ENCODE assay signal across 1 cellular context in genomic region chr15:89320200-89320599, GRCh38.
TF ChIP-seq lines count a peak whose summit lies in the region.

No MANE protein-coding gene starts in this region.

TF ChIP-seq in IMR-90, 13 proteins besides CTCF, POLR2A, EP300 and RAD21:
- TF ChIP-seq MAFK (IDR thresholded peaks at IDR 0.05; ENCODE audit: low read depth, low read length) (peak; percentile 57), RCOR1 (IDR thresholded peaks at IDR 0.05; ENCODE audit: insufficient replicate concordance, low read length) (no peak)
TF ChIP-seq in IMR-90: peak in this region for 1.
